In the genomic region with DNA sequence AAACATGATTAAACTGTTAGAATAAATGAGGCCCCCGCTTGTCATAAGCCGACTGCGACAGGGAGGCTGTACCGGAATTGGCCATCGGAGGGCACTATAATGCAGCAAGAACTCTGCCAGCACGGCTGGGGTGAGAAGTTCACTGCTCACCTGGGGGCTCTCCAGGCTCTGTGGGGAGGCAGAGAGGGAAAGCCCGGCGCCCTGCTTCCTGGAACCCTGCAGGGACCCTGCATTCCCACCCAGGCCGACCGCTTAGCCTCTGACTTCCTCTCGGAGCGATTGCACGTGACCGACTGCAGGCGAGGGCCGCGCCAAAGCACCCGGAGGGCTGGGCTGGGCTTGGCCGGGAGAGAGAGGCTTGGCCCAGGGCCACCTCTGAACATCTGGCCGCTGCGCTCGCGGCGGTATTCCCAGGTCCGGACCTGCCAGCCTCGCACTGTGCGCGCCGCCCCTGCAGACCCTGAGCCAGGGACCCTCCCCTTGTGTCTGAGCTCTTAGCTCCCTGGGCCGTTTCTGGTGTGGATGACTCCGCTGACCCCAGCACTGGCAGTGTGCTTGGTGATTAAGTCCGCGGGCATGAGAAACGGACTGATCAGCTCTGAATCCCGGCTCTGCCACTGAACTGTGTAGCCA, we compare ENCODE assay signal across 8 cellular contexts. TPM values are rescaled to one million over a fixed set of nuclear protein-coding genes. Genes with fewer than 3 reads are reported as not detected.
DNase-seq lines count a peak whose midpoint lies in the region; ATAC-seq, FAIRE-seq and TF ChIP-seq lines count a peak whose summit lies in the region.

No MANE protein-coding gene starts in this region.

- no peaks in the 10 kb centered on the region for H3K4me1 Mint-ChIP-seq in activated T-helper 17 cell treated with anti-CD3 and anti-CD28 coated beads, Interleukin-2, amount 50 U/mL, for 72 hours
- peaks cover 43% of the 10 kb centered on the region for H3K4me1 Mint-ChIP-seq in neural crest cell
- H3K4me1 Mint-ChIP-seq in stimulated activated naive CD8-positive, alpha-beta T cell treated with anti-CD3 and anti-CD28 coated beads, Interleukin-15, Interleukin-2, amounts not matched to agents 100 ng/mL and 50 ng/mL, for 24 hours (ENCODE audit: low read depth): peaks cover 13% of the 10 kb centered on the region

- peak; percentile 91 for ATAC-seq in activated T-helper 17 cell treated with anti-CD3 and anti-CD28 coated beads, Interleukin-2, amount 50 U/mL, for 72 hours (replicated peaks)

- peak; percentile 49 for FAIRE-seq in RCC 7860 (lab: Jason Lieb, UNC)

- no peak overlapping the region for H3K27ac Mint-ChIP-seq in activated T-helper 17 cell treated with anti-CD3 and anti-CD28 coated beads, Interleukin-2, amount 50 U/mL, for 72 hours
- no peak overlapping the region for H3K27ac Mint-ChIP-seq in neural crest cell (ENCODE audit: unreplicated experiment)
- H3K27ac Mint-ChIP-seq in stimulated activated naive CD8-positive, alpha-beta T cell treated with anti-CD3 and anti-CD28 coated beads, Interleukin-15, Interleukin-2, amounts not matched to agents 100 ng/mL and 50 ng/mL, for 24 hours: no peak overlapping the region

- H3K36me3 Mint-ChIP-seq in activated T-helper 17 cell treated with anti-CD3 and anti-CD28 coated beads, Interleukin-2, amount 50 U/mL, for 72 hours (ENCODE audit: low read depth): no peaks in the 10 kb centered on the region
- H3K36me3 Mint-ChIP-seq in neural crest cell (ENCODE audit: low read depth): no peaks in the 10 kb centered on the region
- no peaks in the 10 kb centered on the region for H3K36me3 Mint-ChIP-seq in stimulated activated naive CD8-positive, alpha-beta T cell treated with anti-CD3 and anti-CD28 coated beads, Interleukin-15, Interleukin-2, amounts not matched to agents 100 ng/mL and 50 ng/mL, for 24 hours (ENCODE audit: low read depth)

- no peaks in the 10 kb centered on the region for H3K9me3 Mint-ChIP-seq in activated T-helper 17 cell treated with anti-CD3 and anti-CD28 coated beads, Interleukin-2, amount 50 U/mL, for 72 hours
- no peaks in the 10 kb centered on the region for H3K9me3 Mint-ChIP-seq in neural crest cell
- H3K9me3 Mint-ChIP-seq in stimulated activated naive CD8-positive, alpha-beta T cell treated with anti-CD3 and anti-CD28 coated beads, Interleukin-15, Interleukin-2, amounts not matched to agents 100 ng/mL and 50 ng/mL, for 24 hours: no peaks in the 10 kb centered on the region

- H3K4me3 Mint-ChIP-seq in activated T-helper 17 cell treated with anti-CD3 and anti-CD28 coated beads, Interleukin-2, amount 50 U/mL, for 72 hours: peak overlapping the region; percentile 45
- H3K4me3 Mint-ChIP-seq in neural crest cell: peak overlapping the region; percentile 65
- peak overlapping the region; percentile 37 for H3K4me3 Mint-ChIP-seq in stimulated activated naive CD8-positive, alpha-beta T cell treated with anti-CD3 and anti-CD28 coated beads, Interleukin-15, Interleukin-2, amounts not matched to agents 100 ng/mL and 50 ng/mL, for 24 hours

- peak; percentile 98 for TF ChIP-seq CTCF in LNCAP (IDR thresholded peaks at IDR 0.05)
- peak; percentile 95 for TF ChIP-seq CTCF in neural crest cell (conservative IDR thresholded peaks at IDR 0.05)

- DNase-seq in Daoy (ENCODE audit: low read depth) (peak; percentile 96), GOT3 (lab: John Stamatoyannopoulos, UW) (peak; percentile 51), RCC 7860 (ENCODE audit: low spot score) (peak; percentile 71), fibroblast of the conjunctiva (ENCODE audit: low read depth) (peak; percentile 55), neural crest cell (ENCODE audit: low read depth, low spot score) (peak; percentile 76)

- no peaks in the 10 kb centered on the region for H3K27me3 Mint-ChIP-seq in activated T-helper 17 cell treated with anti-CD3 and anti-CD28 coated beads, Interleukin-2, amount 50 U/mL, for 72 hours
- peaks cover 3% of the 10 kb centered on the region for H3K27me3 Mint-ChIP-seq in neural crest cell (ENCODE audit: low read depth)
- H3K27me3 Mint-ChIP-seq in stimulated activated naive CD8-positive, alpha-beta T cell treated with anti-CD3 and anti-CD28 coated beads, Interleukin-15, Interleukin-2, amounts not matched to agents 100 ng/mL and 50 ng/mL, for 24 hours: no peaks in the 10 kb centered on the region

RNA-seq across cellular contexts. Expression of a gene that starts 26.2 kb away (rescaled TPM):
- total RNA-seq in Daoy (2014; rRNA removed; shearing (Covaris generic)): not detected in 2 replicates
- total RNA-seq in activated T-helper 17 cell treated with anti-CD3 and anti-CD28 coated beads, Interleukin-2, amount 50 U/mL, for 72 hours: not detected
- total RNA-seq in neural crest cell: not detected in 2 replicates

Comparison
In these comparisons a context has a peak if more than half of its experiments do, and no peak if none do; other contexts are left out.
1. Peak in every context shown above with its lines: DNase-seq and ATAC-seq.